20 cellular contexts compared by ENCODE assay signal in the genomic region with DNA sequence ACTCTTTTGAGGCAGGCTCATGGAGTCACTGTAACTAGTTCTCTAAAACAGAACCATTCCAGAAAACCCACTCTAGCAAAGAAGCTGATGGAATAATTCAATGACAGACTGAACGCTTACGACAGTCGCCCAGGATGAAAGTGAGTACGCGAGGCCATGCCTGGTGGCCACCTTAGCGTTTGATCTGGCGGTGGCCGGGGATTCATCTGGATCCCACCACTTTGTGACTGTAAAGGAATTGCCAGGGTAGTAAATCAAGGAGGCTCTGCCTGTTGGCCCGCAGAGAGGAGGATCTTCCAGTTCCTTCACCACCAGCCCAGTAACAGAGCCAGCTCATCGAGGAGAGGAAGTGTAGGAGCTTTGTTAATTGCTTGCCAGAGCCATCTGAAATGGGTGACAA. TPM values are rescaled to one million over a fixed set of nuclear protein-coding genes. Genes with fewer than 3 reads are reported as not detected.
"Had no signal": no experiment of that assay in that cellular context is flagged by ENCODE, and none has a peak within 500 bp of the region (broad histone marks: within the 10 kb centered on the region; RNA-seq: fewer than 3 reads in every experiment).

No MANE protein-coding gene starts in this region.

- H3K27me3 ChIP-seq: gastrocnemius medialis, neutrophil, tibial nerve had no signal

- H2AFZ ChIP-seq: parathyroid adenoma had no signal

- H3K36me3 Mint-ChIP-seq: naive thymus-derived CD4-positive, alpha-beta T cell had no signal

- FAIRE-seq: keratinocyte had no signal

- H3K27me3 Mint-ChIP-seq: activated CD4-positive, alpha-beta T cell treated with anti-CD3 and anti-CD28 coated beads, Interleukin-2, amount 10 ng/mL, durations not matched to agents 7 days and 5 days had no signal

- H3K9me3 Mint-ChIP-seq: activated CD4-positive, alpha-beta T cell treated with anti-CD3 and anti-CD28 coated beads, Interleukin-2, amount 10 ng/mL, durations not matched to agents 7 days and 5 days; activated T-cell treated with anti-CD3 and anti-CD28 coated beads, Interleukin-2, amount 50 U/mL, for 24 hours; activated T-helper 2 cell treated with anti-CD3 and anti-CD28 coated beads, Interferon-gamma antibody, Interleukin-2, Interleukin-4, amounts not matched to agents 10 μg/mL and 5 μg/mL and 100 μg/mL, durations not matched to agents 14 hours and 24 hours and 36 hours had no signal

- H3K27ac Mint-ChIP-seq: activated CD4-positive, alpha-beta T cell treated with anti-CD3 and anti-CD28 coated beads, Interleukin-2, amount 10 ng/mL, durations not matched to agents 7 days and 5 days; activated CD8-positive, alpha-beta T cell treated with anti-CD3 and anti-CD28 coated beads, Interleukin-2, amount 10 ng/mL, durations not matched to agents 7 days and 5 days; activated T-cell treated with anti-CD3 and anti-CD28 coated beads, Interleukin-2, amount 50 U/mL, for 24 hours; activated T-helper 2 cell treated with anti-CD3 and anti-CD28 coated beads, Interferon-gamma antibody, Interleukin-2, Interleukin-4, amounts not matched to agents 10 μg/mL and 5 μg/mL and 100 μg/mL, durations not matched to agents 14 hours and 24 hours and 36 hours; naive thymus-derived CD4-positive, alpha-beta T cell had no signal

- H3K9ac ChIP-seq: parathyroid adenoma had no signal

- H3K79me2 ChIP-seq: parathyroid adenoma had no signal

- H3K27ac ChIP-seq: brain microvascular endothelial cell, coronary artery, gastrocnemius medialis, left ventricle myocardium inferior, neutrophil, parathyroid adenoma, tibial nerve had no signal

- DNase-seq: activated CD4-positive, alpha-beta T cell treated with anti-CD3 and anti-CD28 coated beads, Interleukin-2, amount 10 ng/mL, durations not matched to agents 7 days and 5 days; activated CD8-positive, alpha-beta T cell treated with anti-CD3 and anti-CD28 coated beads, Interleukin-2, amount 10 ng/mL, durations not matched to agents 7 days and 5 days; activated naive CD4-positive, alpha-beta T cell treated with anti-CD3 and anti-CD28 coated beads, Interleukin-2, amount 50 U/mL, for 16 hours; brain microvascular endothelial cell; gastrocnemius medialis; left ventricle myocardium inferior; naive thymus-derived CD4-positive, alpha-beta T cell; stimulated activated naive CD8-positive, alpha-beta T cell treated with anti-CD3 and anti-CD28 coated beads, Interleukin-15, Interleukin-2, amounts not matched to agents 100 U/mL and 50 U/mL, for 24 hours; substantia nigra; T-helper 1 cell; T-helper 9 cell had no signal

- H3K4me3 Mint-ChIP-seq: activated CD4-positive, alpha-beta T cell treated with anti-CD3 and anti-CD28 coated beads, Interleukin-2, amount 10 ng/mL, durations not matched to agents 7 days and 5 days; activated CD8-positive, alpha-beta T cell treated with anti-CD3 and anti-CD28 coated beads, Interleukin-2, amount 10 ng/mL, durations not matched to agents 7 days and 5 days; activated T-cell treated with anti-CD3 and anti-CD28 coated beads, Interleukin-2, amount 50 U/mL, for 24 hours; naive thymus-derived CD4-positive, alpha-beta T cell had no signal

- H3K4me1 Mint-ChIP-seq: activated CD4-positive, alpha-beta T cell treated with anti-CD3 and anti-CD28 coated beads, Interleukin-2, amount 10 ng/mL, durations not matched to agents 7 days and 5 days had no signal

- H3K9me3 ChIP-seq: gastrocnemius medialis, left ventricle myocardium inferior, neutrophil, tibial nerve had no signal

- H3K36me3 ChIP-seq: brain microvascular endothelial cell, gastrocnemius medialis, left ventricle myocardium inferior, neutrophil had no signal

- H3K4me3 ChIP-seq: coronary artery, gastrocnemius medialis, left ventricle myocardium inferior, tibial nerve had no signal

- H3K4me1 ChIP-seq: left ventricle myocardium inferior, parathyroid adenoma had no signal

- ATAC-seq: activated CD4-positive, CD25-positive, alpha-beta regulatory T cell treated with anti-CD3 and anti-CD28 coated beads, Interleukin-2, amount 50 U/mL, for 24 hours; activated CD8-positive, alpha-beta T cell treated with anti-CD3 and anti-CD28 coated beads, Interleukin-2, amount 10 ng/mL, durations not matched to agents 7 days and 5 days; esophagus mucosa; gastrocnemius medialis; naive thymus-derived CD4-positive, alpha-beta T cell; stimulated activated naive CD8-positive, alpha-beta T cell treated with anti-CD3 and anti-CD28 coated beads, Interleukin-15, Interleukin-2, amounts not matched to agents 100 U/mL and 50 U/mL, for 24 hours had no signal

RNA-seq across cellular contexts. Expression of a gene that starts 34.6 kb away (rescaled TPM):
- polyA plus RNA-seq: naive thymus-derived CD4-positive, alpha-beta T cell had no signal
